15 cellular contexts compared by ENCODE assay signal in the genomic region with DNA sequence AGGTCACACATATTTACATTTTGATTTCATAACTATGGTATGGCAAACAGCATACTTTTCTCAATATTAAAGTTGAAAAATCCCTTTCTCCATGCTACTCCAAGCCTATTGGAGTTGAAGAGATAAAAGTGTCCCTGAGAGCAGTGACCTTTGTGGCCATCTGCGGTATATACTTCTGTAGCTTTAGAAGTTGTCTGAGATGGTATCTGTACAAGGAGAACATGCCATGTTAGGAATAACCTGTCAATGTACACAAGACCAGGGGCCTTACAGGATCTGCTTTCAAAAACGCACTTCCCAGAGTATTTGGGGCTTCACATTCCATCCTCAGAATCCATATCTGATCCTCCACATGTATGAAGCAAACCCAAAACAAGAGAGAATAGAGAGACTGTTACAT.
DNase-seq lines count a peak whose midpoint lies in the region; ATAC-seq, FAIRE-seq and TF ChIP-seq lines count a peak whose summit lies in the region.
"Had no signal": no experiment of that assay in that cellular context is flagged by ENCODE, and none has a peak within 500 bp of the region (broad histone marks: within the 10 kb centered on the region; RNA-seq: fewer than 3 reads in every experiment).

No MANE protein-coding gene starts in this region.

- 0 out of 4 replicates have a peak, but pooled peaks of 1 of the 2 experiments have one; percentile 39 for TF ChIP-seq EP300 in HepG2 (IDR thresholded peaks at IDR 0.05; ENCODE audit: low read depth in 2 of 2, low read length in 2 of 2)
- TF ChIP-seq EP300 in HepG2 (CRISPR knock-in tag; IDR thresholded peaks at IDR 0.05; ENCODE audit: borderline replicate concordance), result no peak

- peak; percentile 72 for FAIRE-seq in HepG2 (lab: Jason Lieb, UNC)

- ATAC-seq in HepG2, result peak; percentile 99
- no peak for ATAC-seq in right lobe of liver
- ATAC-seq: CD8-positive, alpha-beta T cell had no signal

- H3K36me3 Mint-ChIP-seq in mesothelial cell of epicardium, result no peaks in the 10 kb centered on the region
- H3K36me3 Mint-ChIP-seq: CD8-positive, alpha-beta T cell; IgD-negative memory B cell had no signal

- H3K27me3 ChIP-seq in HepG2 (ENCODE audit: control insufficient read depth in 1 of 2, insufficient read depth in 2 of 2, low read length in 2 of 2) (no peaks in the 10 kb centered on the region), right lobe of liver (no peaks in the 10 kb centered on the region)
- H3K27me3 ChIP-seq: BLaER1 treated with 17β-estradiol and CSF1 and Interleukin-3, amounts not matched to agents 10 nM and 100 nM had no signal

- H3K4me1 ChIP-seq in HepG2 (ENCODE audit: insufficient read depth, low read length), result peaks cover 33% of the 10 kb centered on the region
- H3K4me1 ChIP-seq in right lobe of liver, result no peaks in the 10 kb centered on the region
- H3K4me1 ChIP-seq: BLaER1 treated with 17β-estradiol and CSF1 and Interleukin-3, amounts not matched to agents 10 nM and 100 nM had no signal

- intact Hi-C loops in HepG2 (cut with micrococcal nuclease; ENCODE audit: unreplicated experiment), result loop anchor here (1.0 kb wide), 1 partner anchor 45 kb away; no protein-coding TSS in a partner anchor
- intact Hi-C loops in right lobe of liver (cut with DNase I), result no loop called here

- H3K79me2 ChIP-seq in HepG2 (ENCODE audit: insufficient read depth, low read length), result no peaks in the 10 kb centered on the region

- H3K9me3 Mint-ChIP-seq in mesothelial cell of epicardium, result peaks cover 10% of the 10 kb centered on the region

- CTCF ChIA-PET in HepG2 (lab: Yijun Ruan, JAX; ENCODE audit: low intra/inter-chr PET ratio, low total read pairs), result no interaction called here

- H3K4me1 Mint-ChIP-seq in mesothelial cell of epicardium, result peaks cover 14% of the 10 kb centered on the region
- H3K4me1 Mint-ChIP-seq: B cell had no signal

- H3K27ac ChIP-seq in HepG2 (ENCODE audit: extremely low read length, insufficient read depth, low read length), result no peak overlapping the region
- no peak overlapping the region for H3K27ac ChIP-seq in right lobe of liver
- H3K27ac ChIP-seq: BLaER1 treated with 17β-estradiol and CSF1 and Interleukin-3, amounts not matched to agents 10 nM and 100 nM had no signal

- H3K9me3 ChIP-seq in HepG2 (ENCODE audit: low read length) (no peaks in the 10 kb centered on the region), right lobe of liver (no peaks in the 10 kb centered on the region)
- H3K9me3 ChIP-seq: BLaER1 treated with 17β-estradiol and CSF1 and Interleukin-3, amounts not matched to agents 10 nM and 100 nM had no signal

- TF ChIP-seq CTCF in HepG2 (CRISPR knock-in tag; IDR thresholded peaks at IDR 0.05) (no peak), right lobe of liver (IDR thresholded peaks at IDR 0.05) (no peak), mesothelial cell of epicardium (IDR thresholded peaks at IDR 0.05; ENCODE audit: unreplicated experiment) (no peak)

- DNase-seq in HepG2 (ENCODE audit: low spot score) (peak; percentile 87), right lobe of liver (no peak), SK-N-DZ (ENCODE audit: low spot score) (peak; percentile 45), mesothelial cell of epicardium (ENCODE audit: low spot score in 2 of 2, unreplicated experiment in 2 of 2) (no peak), SKM-1 treated with dmso at 0.1 percent for 144 hours (lab: John Stamatoyannopoulos, UW; ENCODE audit: unreplicated experiment) (no peak), NCI-H1105 treated with DMSO at 0.1 percent for 48 hours (lab: John Stamatoyannopoulos, UW) (no peak)
- DNase-seq: Calu3; CD8-positive, alpha-beta T cell; DMS79 treated with DMSO at 0.1 percent for 48 hours; GF-D8; GOT3; H7 had no signal

- H2AFZ ChIP-seq in HepG2 (ENCODE audit: low read length), result no peak overlapping the region

- in situ Hi-C loops in HepG2 (cut with HindIII; ENCODE audit: extremely low pct_ligation_motif_present, low pct_unique_long_range_greater_than_20kb), result no loop called here

- H3K9ac ChIP-seq in HepG2 (ENCODE audit: insufficient read depth, low read depth, low read length), result no peak overlapping the region
- H3K9ac ChIP-seq: BLaER1 treated with 17β-estradiol and CSF1 and Interleukin-3, amounts not matched to agents 10 nM and 100 nM had no signal

- TF ChIP-seq POLR2A in HepG2 (IDR thresholded peaks at IDR 0.05; ENCODE audit: insufficient read depth in 1 of 2, low read depth in 2 of 2, low read length in 2 of 2) (no peak), right lobe of liver (IDR thresholded peaks at IDR 0.05) (no peak)

- H4K20me1 ChIP-seq in HepG2 (ENCODE audit: insufficient read depth, low read length), result no peaks in the 10 kb centered on the region
- H4K20me1 ChIP-seq: BLaER1 treated with 17β-estradiol and CSF1 and Interleukin-3, amounts not matched to agents 10 nM and 100 nM had no signal

- peak overlapping the region; percentile 66 for H3K27ac Mint-ChIP-seq in mesothelial cell of epicardium
- H3K27ac Mint-ChIP-seq: B cell; CD8-positive, alpha-beta T cell; IgD-negative memory B cell had no signal

- 0% methylated on average over 2 of the region's 2 CpGs for WGBS in HepG2 (ENCODE audit: low lambda C conversion rate)
- 30% methylated on average over 2 of the region's 2 CpGs for WGBS in right lobe of liver (ENCODE audit: insufficient coverage, low coverage, low lambda C conversion rate, missing lambda C conversion rate)

- POLR2A ChIA-PET in HepG2 (lab: Yijun Ruan, JAX), result no interaction called here

- no TSS peak for BruUV-seq in HepG2 (replicated peaks; lab: Mats Ljungman, UMichigan)

- H3K27me3 Mint-ChIP-seq in mesothelial cell of epicardium (ENCODE audit: low read depth), result no peaks in the 10 kb centered on the region
- H3K27me3 Mint-ChIP-seq: B cell, IgD-negative memory B cell had no signal

- no peak overlapping the region for H3K4me2 ChIP-seq in HepG2 (ENCODE audit: low read depth, low read length)
- H3K4me2 ChIP-seq: BLaER1 treated with 17β-estradiol and CSF1 and Interleukin-3, amounts not matched to agents 10 nM and 100 nM had no signal

- TF ChIP-seq RAD21 in HepG2 (CRISPR knock-in tag; IDR thresholded peaks at IDR 0.05), result no peak

- H3K4me3 ChIP-seq in HepG2 (replicated peaks in 1 of 3; ENCODE audit: insufficient read depth in 1 of 3, low read depth in 2 of 3, low read length in 3 of 3) (no peak overlapping the region), right lobe of liver (no peak overlapping the region)
- H3K4me3 ChIP-seq: BLaER1 treated with 17β-estradiol and CSF1 and Interleukin-3, amounts not matched to agents 10 nM and 100 nM had no signal

- H3K36me3 ChIP-seq in HepG2 (replicated peaks in 1 of 2; ENCODE audit: control insufficient read depth in 1 of 2, insufficient read depth in 2 of 2, low read length in 2 of 2) (no peaks in the 10 kb centered on the region), right lobe of liver (no peaks in the 10 kb centered on the region)
- H3K36me3 ChIP-seq: BLaER1 treated with 17β-estradiol and CSF1 and Interleukin-3, amounts not matched to agents 10 nM and 100 nM had no signal

- H3K4me3 Mint-ChIP-seq in mesothelial cell of epicardium, result no peak overlapping the region
- H3K4me3 Mint-ChIP-seq: B cell; CD8-positive, alpha-beta T cell; IgD-negative memory B cell had no signal

TF ChIP-seq in HepG2, 621 proteins besides CTCF, POLR2A, EP300 and RAD21 (continues in another document):
- TF ChIP-seq ISL2 (CRISPR knock-in tag; IDR thresholded peaks at IDR 0.05), result peak; percentile 50; the same call in 1 of the 2 replicates
- no peak for TF ChIP-seq LRRFIP1 (CRISPR knock-in tag; conservative IDR thresholded peaks at IDR 0.05)
- TF ChIP-seq TEAD3 (CRISPR knock-in tag; optimal IDR thresholded peaks at IDR 0.05; ENCODE audit: borderline replicate concordance), result peak; percentile 42
- peak; percentile 69 for TF ChIP-seq NCOA2 (CRISPR knock-in tag; IDR thresholded peaks at IDR 0.05)
- TF ChIP-seq THRA (CRISPR knock-in tag; IDR thresholded peaks at IDR 0.05; ENCODE audit: borderline replicate concordance), result no peak

Comparison
In these comparisons a context has a peak if more than half of its experiments do, and no peak if none do; other contexts are left out.
1. DNase-seq: peak in HepG2 (single experiment) and SK-N-DZ (single experiment); none in right lobe of liver (0 of 3), mesothelial cell of epicardium (0 of 2), SKM-1 treated with dmso at 0.1 percent for 144 hours (single experiment) and NCI-H1105 treated with DMSO at 0.1 percent for 48 hours (single experiment).